Comparison of ENCODE assay signal across 18 cellular contexts in the genomic region with DNA sequence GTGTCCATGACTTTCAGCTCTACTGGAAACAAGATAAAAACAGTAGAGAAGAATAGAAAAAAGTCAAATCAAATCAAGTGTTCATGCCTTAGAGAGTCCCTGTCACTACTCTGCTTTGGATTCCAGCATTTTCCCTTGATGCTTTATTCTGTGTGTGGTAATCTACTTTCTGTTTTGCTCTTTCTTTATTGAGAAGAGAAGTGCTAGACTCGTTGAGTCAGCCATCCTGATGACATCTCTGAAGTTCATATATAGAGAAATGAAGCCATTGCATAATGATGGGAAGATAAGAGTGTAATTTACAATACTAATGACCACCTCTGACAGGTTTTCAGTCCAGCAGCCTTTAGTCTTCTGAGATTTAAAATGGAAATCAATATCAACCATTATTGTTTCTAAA.
DNase-seq lines count a peak whose midpoint lies in the region; ATAC-seq and TF ChIP-seq lines count a peak whose summit lies in the region.
"Had no signal": no experiment of that assay in that cellular context is flagged by ENCODE, and none has a peak within 500 bp of the region (broad histone marks: within the 10 kb centered on the region; RNA-seq: fewer than 3 reads in every experiment).

No MANE protein-coding gene starts in this region.

- intact Hi-C loops in heart right ventricle (cut with DNase I) = no loop called here
- intact Hi-C loops in dorsolateral prefrontal cortex (cut with DNase I) = no loop called here

- ATAC-seq in DND-41 (ENCODE audit: insufficient read depth, low read depth) = no peak
- ATAC-seq in heart right ventricle = no peak
- ATAC-seq: GM12878 had no signal

- no peaks in the 10 kb centered on the region for H3K79me2 ChIP-seq in DND-41 (ENCODE audit: insufficient read depth, low read length)

- H3K4me3 ChIP-seq in DND-41 (ENCODE audit: low read depth in 1 of 2, low read length in 2 of 2) (no peak overlapping the region), fibroblast of villous mesenchyme (ENCODE audit: low read depth, low read length) (no peak overlapping the region), heart right ventricle (no peak overlapping the region), dorsolateral prefrontal cortex (no peak overlapping the region)
- H3K4me3 ChIP-seq: GM12878 had no signal

- no peak for DNase-seq in DND-41
- DNase-seq in GM03348 (ENCODE audit: low spot score) = peak; percentile 14
- DNase-seq in amniotic epithelial cell (ENCODE audit: low read depth) = peak; percentile 83
- peak; percentile 5 for DNase-seq in fibroblast of villous mesenchyme (ENCODE audit: low read depth)
- DNase-seq in heart right ventricle = no peak
- DNase-seq in dorsolateral prefrontal cortex = no peak
- no peak for DNase-seq in DMS153 (lab: John Stamatoyannopoulos, UW)
- DNase-seq: ACHN; BE2C; C1 segment of cervical spinal cord; CD4-positive, CD25-positive, alpha-beta regulatory T cell; CD8-positive, alpha-beta memory T cell; COR-L47; DMS 273 treated with DMSO at 0.1 percent for 48 hours; DMS79; GF-D8; HCEC 1CT had no signal

- TF ChIP-seq CTCF in DND-41 (IDR thresholded peaks at IDR 0.05; ENCODE audit: borderline replicate concordance, extremely low read depth, low read length, poor library complexity, severe bottlenecking) (no peak), fibroblast of villous mesenchyme (IDR thresholded peaks at IDR 0.05; ENCODE audit: insufficient read depth, low read depth, low read length) (no peak), heart right ventricle (IDR thresholded peaks at IDR 0.05) (no peak), dorsolateral prefrontal cortex (IDR thresholded peaks at IDR 0.05 in 54 of 56, conservative IDR thresholded peaks at IDR 0.05 in 2 of 56; ENCODE audit: low read depth in 1 of 56, partially characterized antibody in 56 of 56) (no peak)

- H3K9me3 ChIP-seq in DND-41 (ENCODE audit: insufficient read depth, low read length, severe bottlenecking) (peaks cover 3% of the 10 kb centered on the region), heart right ventricle (no peaks in the 10 kb centered on the region)
- H3K9me3 ChIP-seq: BE2C had no signal

- no peak overlapping the region for H3K9ac ChIP-seq in DND-41 (ENCODE audit: low read depth, low read length)

- H2AFZ ChIP-seq in DND-41 (ENCODE audit: low read depth, low read length) = 0 out of 2 replicates have a peak overlapping the region, but pooled peaks have one; percentile 31

- no peaks in the 10 kb centered on the region for H4K20me1 ChIP-seq in DND-41 (ENCODE audit: insufficient read depth, low read length)

- WGBS in heart right ventricle, 2 donors = 31% methylated on average over 1 of the region's 1 CpG

- no peaks in the 10 kb centered on the region for H3K36me3 ChIP-seq in DND-41 (ENCODE audit: insufficient read depth, low read length)
- H3K36me3 ChIP-seq in heart right ventricle = no peaks in the 10 kb centered on the region
- H3K36me3 ChIP-seq: BE2C had no signal

- H3K4me1 ChIP-seq in DND-41 (ENCODE audit: insufficient read depth, low read length) (no peaks in the 10 kb centered on the region), heart right ventricle (no peaks in the 10 kb centered on the region)
- H3K4me1 ChIP-seq: BE2C had no signal

- H3K27me3 ChIP-seq in DND-41 (ENCODE audit: insufficient read depth, low read length, poor library complexity) = no peaks in the 10 kb centered on the region
- H3K27me3 ChIP-seq in heart right ventricle = no peaks in the 10 kb centered on the region
- H3K27me3 ChIP-seq in dorsolateral prefrontal cortex = no peaks in the 10 kb centered on the region
- H3K27me3 ChIP-seq: BE2C had no signal

- H3K27ac ChIP-seq in DND-41 (ENCODE audit: low read length) = no peak overlapping the region
- H3K27ac ChIP-seq in heart right ventricle = no peak overlapping the region
- H3K27ac ChIP-seq in dorsolateral prefrontal cortex = no peak overlapping the region

- H3K4me2 ChIP-seq in DND-41 (ENCODE audit: insufficient read depth, low read length) = no peak overlapping the region

Comparison
In these comparisons a context has a peak if more than half of its experiments do, and no peak if none do; other contexts are left out.
1. DNase-seq: peak in GM03348 (single experiment), amniotic epithelial cell (single experiment) and fibroblast of villous mesenchyme (single experiment); none in DND-41 (single experiment), heart right ventricle (0 of 2), dorsolateral prefrontal cortex (0 of 10) and DMS153 (single experiment).